Comparison of ENCODE assay signal across 24 cellular contexts in genomic region chr12:72647139-72647538, GRCh38.
DNase-seq lines count a peak whose midpoint lies in the region; ATAC-seq lines count a peak whose summit lies in the region.
"Had no signal": no experiment of that assay in that cellular context is flagged by ENCODE, and none has a peak within 500 bp of the region (broad histone marks: within the 10 kb centered on the region; RNA-seq: fewer than 3 reads in every experiment).

No MANE protein-coding gene starts in this region.

- no peak for DNase-seq in kidney tubule cell (ENCODE audit: low spot score)
- DNase-seq in NCI-H524 treated with DMSO at 0.1 percent for 48 hours (lab: John Stamatoyannopoulos, UW): no peak
- DNase-seq in stimulated activated naive B cell treated with anti-CD40 and anti-IgM and Interleukin-4, amounts not matched to agents 10 μg/mL and 1 μg/mL and 100 μg/mL, for 72 hours: no peak
- DNase-seq: AML-193; C1 segment of cervical spinal cord; Calu3; CD8-positive, alpha-beta memory T cell; DMS153; MM.1S; NCI-H1092; NCI-H1436; NCI-H1930; PC-9; RPMI8226; SHP77 had no signal

- no peaks in the 10 kb centered on the region for H3K27me3 Mint-ChIP-seq in stimulated activated naive B cell treated with anti-CD40 and anti-IgM and Interleukin-4, amounts not matched to agents 10 μg/mL and 1 μg/mL and 100 μg/mL, for 72 hours
- H3K27me3 Mint-ChIP-seq: CD8-positive, alpha-beta memory T cell had no signal

- H3K27ac Mint-ChIP-seq in stimulated activated naive B cell treated with anti-CD40 and anti-IgM and Interleukin-4, amounts not matched to agents 10 μg/mL and 1 μg/mL and 100 μg/mL, for 72 hours: no peak overlapping the region
- H3K27ac Mint-ChIP-seq: CD8-positive, alpha-beta memory T cell; T-helper 1 cell treated with Interleukin-12 subunit alpha and Interleukin-12 subunit beta and Interleukin-4 antibody, amounts not matched to agents 30 μg/mL and 1 μg/mL, for 36 hours had no signal

- H3K4me3 Mint-ChIP-seq in stimulated activated naive B cell treated with anti-CD40 and anti-IgM and Interleukin-4, amounts not matched to agents 10 μg/mL and 1 μg/mL and 100 μg/mL, for 72 hours: no peak overlapping the region
- H3K4me3 Mint-ChIP-seq: CD8-positive, alpha-beta memory T cell; T-helper 1 cell treated with Interleukin-12 subunit alpha and Interleukin-12 subunit beta and Interleukin-4 antibody, amounts not matched to agents 30 μg/mL and 1 μg/mL, for 36 hours had no signal

- H3K36me3 Mint-ChIP-seq in stimulated activated naive B cell treated with anti-CD40 and anti-IgM and Interleukin-4, amounts not matched to agents 10 μg/mL and 1 μg/mL and 100 μg/mL, for 72 hours: no peaks in the 10 kb centered on the region
- H3K36me3 Mint-ChIP-seq: CD8-positive, alpha-beta memory T cell had no signal

- ATAC-seq in GM18511 (IDR thresholded peaks at IDR 0.05; ENCODE audit: unreplicated experiment) (peak; percentile 87), HG02610 (IDR thresholded peaks at IDR 0.05; ENCODE audit: unreplicated experiment) (peak; percentile 82), HG03135 (IDR thresholded peaks at IDR 0.05; ENCODE audit: unreplicated experiment) (peak; percentile 54), HG03457 (IDR thresholded peaks at IDR 0.05; ENCODE audit: unreplicated experiment) (peak; percentile 83), HG03025 (IDR thresholded peaks at IDR 0.05; ENCODE audit: low FRiP score, unreplicated experiment) (no peak)
- ATAC-seq in stimulated activated naive B cell treated with anti-CD40 and anti-IgM and Interleukin-4, amounts not matched to agents 10 μg/mL and 1 μg/mL and 100 μg/mL, for 72 hours (replicated peaks): no peak
- ATAC-seq: HCT116, HepG2, K562 had no signal

- peaks cover 0 to 8% of the 10 kb centered on the region in 2 donors for H3K4me1 Mint-ChIP-seq in stimulated activated naive B cell treated with anti-CD40 and anti-IgM and Interleukin-4, amounts not matched to agents 10 μg/mL and 1 μg/mL and 100 μg/mL, for 72 hours
- H3K4me1 Mint-ChIP-seq: CD8-positive, alpha-beta memory T cell had no signal

- peaks cover 0 to 5% of the 10 kb centered on the region in 2 donors for H3K9me3 Mint-ChIP-seq in stimulated activated naive B cell treated with anti-CD40 and anti-IgM and Interleukin-4, amounts not matched to agents 10 μg/mL and 1 μg/mL and 100 μg/mL, for 72 hours
- H3K9me3 Mint-ChIP-seq: T-helper 1 cell treated with Interleukin-12 subunit alpha and Interleukin-12 subunit beta and Interleukin-4 antibody, amounts not matched to agents 30 μg/mL and 1 μg/mL, for 36 hours had no signal

Comparison
In these comparisons a context has a peak if more than half of its experiments do, and no peak if none do; other contexts are left out.
1. ATAC-seq: peak in GM18511 (single experiment), HG02610 (single experiment), HG03135 (single experiment) and HG03457 (single experiment); none in HG03025 (single experiment) and stimulated activated naive B cell treated with anti-CD40 and anti-IgM and Interleukin-4, amounts not matched to agents 10 μg/mL and 1 μg/mL and 100 μg/mL, for 72 hours (0 of 2).